Comparison of ENCODE assay signal across 27 cellular contexts in genomic region chr17:70241071-70241470, GRCh38.
"Had no signal": no experiment of that assay in that cellular context is flagged by ENCODE, and none has a peak within 500 bp of the region (broad histone marks: within the 10 kb centered on the region; RNA-seq: fewer than 3 reads in every experiment).

No MANE protein-coding gene starts in this region.

- H3K27me3 ChIP-seq: neutrophil, sigmoid colon, suprapubic skin, testis, tibial artery, transverse colon, vagina had no signal

- H3K36me3 Mint-ChIP-seq: naive thymus-derived CD4-positive, alpha-beta T cell; natural killer cell; stimulated activated effector memory CD8-positive, alpha-beta T cell treated with anti-CD3 and anti-CD28 coated beads, Interleukin-12 subunit alpha, Interleukin-12 subunit beta, amount 100 ng/mL, for 72 hours had no signal

- H3K4me3 ChIP-seq: pancreas, psoas muscle, right lobe of liver, sigmoid colon, suprapubic skin, testis, tibial artery, transverse colon, vagina had no signal

- H3K27ac Mint-ChIP-seq: naive thymus-derived CD4-positive, alpha-beta T cell; natural killer cell; progenitor cell of endocrine pancreas; stimulated activated effector memory CD8-positive, alpha-beta T cell treated with anti-CD3 and anti-CD28 coated beads, Interleukin-12 subunit alpha, Interleukin-12 subunit beta, amount 100 ng/mL, for 72 hours; stimulated activated naive CD8-positive, alpha-beta T cell treated with anti-CD3 and anti-CD28 coated beads, Interleukin-15, amount 100 ng/mL, for 72 hours had no signal

- DNase-seq: naive thymus-derived CD4-positive, alpha-beta T cell; natural killer cell; nucleus accumbens; pancreas; posterior cingulate gyrus; psoas muscle; right cardiac atrium; right lobe of liver; sigmoid colon; small intestine; stimulated activated CD4-positive, alpha-beta T cell treated with anti-CD3 and anti-CD28 coated beads, Interleukin-15, amount 100 ng/mL, for 24 hours; stimulated activated CD4-positive, alpha-beta T cell treated with anti-CD3 and anti-CD28 coated beads, Interleukin-2, amount 100 ng/mL, for 24 hours; stimulated activated CD4-positive, alpha-beta T cell treated with anti-CD3 and anti-CD28 coated beads, Interleukin-2, amount 100 ng/mL, for 48 hours; stimulated activated CD4-positive, alpha-beta T cell treated with anti-CD3 and anti-CD28 coated beads, Interleukin-4, amount 100 ng/mL, for 24 hours; stimulated activated naive CD4-positive, alpha-beta T cell; stimulated activated naive CD8-positive, alpha-beta T cell treated with anti-CD3 and anti-CD28 coated beads, Interleukin-15, amount 100 ng/mL, for 72 hours; stimulated activated naive CD8-positive, alpha-beta T cell treated with anti-CD3 and anti-CD28 coated beads, Interleukin-15, Interleukin-2, amounts not matched to agents 100 U/mL and 50 U/mL, for 24 hours; substantia nigra; testis; tibial artery; transverse colon had no signal

- H3K4me1 ChIP-seq: pancreas, psoas muscle, right lobe of liver, sigmoid colon, suprapubic skin, testis, tibial artery, vagina had no signal

- H3K36me3 ChIP-seq: neutrophil, pancreas, right lobe of liver, sigmoid colon, suprapubic skin, tibial artery, transverse colon, vagina had no signal

- H3K4me3 Mint-ChIP-seq: naive thymus-derived CD4-positive, alpha-beta T cell; natural killer cell; neural crest cell; stimulated activated effector memory CD8-positive, alpha-beta T cell treated with anti-CD3 and anti-CD28 coated beads, Interleukin-12 subunit alpha, Interleukin-12 subunit beta, amount 100 ng/mL, for 72 hours; stimulated activated naive CD8-positive, alpha-beta T cell treated with anti-CD3 and anti-CD28 coated beads, Interleukin-15, amount 100 ng/mL, for 72 hours had no signal

- H3K9me3 ChIP-seq: neutrophil, pancreas, psoas muscle, right lobe of liver, sigmoid colon, suprapubic skin, testis, tibial artery, transverse colon, vagina had no signal

- ATAC-seq: naive thymus-derived CD4-positive, alpha-beta T cell; natural killer cell; pancreas; psoas muscle; right cardiac atrium; right lobe of liver; stimulated activated effector memory CD8-positive, alpha-beta T cell treated with anti-CD3 and anti-CD28 coated beads, Interleukin-12 subunit alpha, Interleukin-12 subunit beta, amount 100 ng/mL, for 72 hours; stimulated activated naive CD8-positive, alpha-beta T cell treated with anti-CD3 and anti-CD28 coated beads, Interleukin-15, amount 100 ng/mL, for 72 hours; stimulated activated naive CD8-positive, alpha-beta T cell treated with anti-CD3 and anti-CD28 coated beads, Interleukin-15, Interleukin-2, amounts not matched to agents 100 U/mL and 50 U/mL, for 24 hours had no signal

- H3K27ac ChIP-seq: neutrophil, pancreas, psoas muscle, right lobe of liver, sigmoid colon, suprapubic skin, testis, tibial artery, transverse colon, vagina had no signal

- H3K4me1 Mint-ChIP-seq: naive thymus-derived CD4-positive, alpha-beta T cell; natural killer cell; neural crest cell; stimulated activated effector memory CD8-positive, alpha-beta T cell treated with anti-CD3 and anti-CD28 coated beads, Interleukin-12 subunit alpha, Interleukin-12 subunit beta, amount 100 ng/mL, for 72 hours; stimulated activated naive CD8-positive, alpha-beta T cell treated with anti-CD3 and anti-CD28 coated beads, Interleukin-15, amount 100 ng/mL, for 72 hours had no signal
